8 cellular contexts compared by ENCODE assay signal in the genomic region with DNA sequence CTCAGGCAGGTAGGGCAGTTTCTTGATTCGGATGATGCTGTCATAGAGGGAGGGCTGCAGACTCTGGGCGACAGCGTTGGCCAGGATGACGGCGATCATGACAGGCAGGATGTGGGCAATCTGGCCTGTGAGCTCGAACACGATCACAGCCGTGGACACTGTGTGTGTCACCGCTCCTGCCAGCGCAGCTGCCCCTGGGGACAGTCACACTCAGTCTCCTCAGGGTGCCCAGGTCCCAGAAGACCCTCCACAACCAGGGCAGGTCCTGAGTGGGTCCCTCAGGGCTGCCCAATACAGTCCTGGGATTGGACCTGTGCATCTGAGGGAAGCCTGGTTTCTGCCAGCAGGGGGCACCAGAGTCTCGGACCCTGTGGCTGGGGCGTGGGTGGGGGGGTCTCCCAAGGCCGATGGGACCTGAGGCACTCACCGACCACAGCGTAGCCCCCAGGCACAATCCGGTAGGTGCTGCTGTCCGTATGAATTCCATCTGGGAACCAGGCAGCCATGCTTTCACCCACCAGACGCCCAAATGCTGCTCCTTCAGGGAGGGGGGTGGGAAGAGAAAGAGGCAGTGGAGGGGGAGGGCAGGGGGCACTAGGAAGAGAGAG. TPM values are rescaled to one million over a fixed set of nuclear protein-coding genes. Genes with fewer than 3 reads are reported as not detected.
DNase-seq lines count a peak whose midpoint lies in the region; ATAC-seq and TF ChIP-seq lines count a peak whose summit lies in the region.

No MANE protein-coding gene starts in this region.

- H3K36me3 ChIP-seq in SK-N-SH (replicated peaks in 1 of 2; ENCODE audit: control insufficient read depth in 1 of 2, insufficient read depth in 2 of 2, low read length in 1 of 2): peaks cover 3 to 43% of the 10 kb centered on the region in 2 experiments
- peaks cover 8% of the 10 kb centered on the region for H3K36me3 ChIP-seq in adipocyte (ENCODE audit: control insufficient read depth, insufficient read depth, low read length, severe bottlenecking)

- no peaks in the 10 kb centered on the region for H3K9me3 Mint-ChIP-seq in immature natural killer cell

- H3K27ac ChIP-seq in SK-N-SH (ENCODE audit: low read depth in 2 of 2, low read length in 1 of 2): no peak overlapping the region; a peak in 1 of 4 replicates

- peak; percentile 77 for TF ChIP-seq CTCF in AG04449 (IDR thresholded peaks at IDR 0.05; ENCODE audit: insufficient read depth, low read length, missing control alignments)
- peak; percentile 72 for TF ChIP-seq CTCF in SK-N-SH (IDR thresholded peaks at IDR 0.05)

- H3K4me3 ChIP-seq in AG04449 (ENCODE audit: low read depth, low read length) (no peak overlapping the region), SK-N-SH (ENCODE audit: low read depth in 2 of 2, low read length in 1 of 2) (peak overlapping the region in 1 of 2 experiments; percentile 39; a peak in 1 of 4 replicates), adipocyte (ENCODE audit: low read length) (no peak overlapping the region)

- peaks cover 0 to 4% (median 0%) of the 10 kb centered on the region in 3 donors for H3K36me3 Mint-ChIP-seq in immature natural killer cell

- peak; percentile 52 for TF ChIP-seq RAD21 in SK-N-SH (IDR thresholded peaks at IDR 0.05; ENCODE audit: low read length)

- POLR2A ChIA-PET in AG04449 (lab: Yijun Ruan, JAX) (no interaction called here), SK-N-SH (lab: Yijun Ruan, JAX) (interaction anchor here (1.4 to 1.5 kb wide), 2 partner anchors 9 to 16 kb away, joined by 3 to 4 read pairs; no protein-coding TSS in a partner anchor)

- H3K9me3 ChIP-seq in SK-N-SH: no peaks in the 10 kb centered on the region
- H3K9me3 ChIP-seq in adipocyte (ENCODE audit: control insufficient read depth, low read length): no peaks in the 10 kb centered on the region

- no peak overlapping the region for H3K4me2 ChIP-seq in SK-N-SH

- H2AFZ ChIP-seq in SK-N-SH (ENCODE audit: low read depth): no peak overlapping the region

- H3K4me3 Mint-ChIP-seq in immature natural killer cell: peak overlapping the region in 2 of 5 donors; percentile 23 to 33

- H3K4me1 ChIP-seq in SK-N-SH (ENCODE audit: control insufficient read depth in 1 of 2, insufficient read depth in 2 of 2, low read depth in 1 of 2, low read length in 1 of 2) (peaks cover 0 to 18% of the 10 kb centered on the region in 2 experiments; a peak in 1 of 4 replicates), adipocyte (ENCODE audit: control insufficient read depth, insufficient read depth, low read length) (peaks cover 8% of the 10 kb centered on the region)

- H3K27ac Mint-ChIP-seq in immature natural killer cell: peak overlapping the region in 4 of 6 donors; percentile 40 to 74 (median 63)

- DNase-seq in AG04449 (ENCODE audit: low read depth, low spot score) (no peak), SK-N-SH (peak; percentile 92), adipocyte (ENCODE audit: low read depth) (peak; percentile 68), immature natural killer cell (peak; percentile 50 to 55 (median 53)), NCI-H1048 (lab: John Stamatoyannopoulos, UW) (no peak)
- peak; percentile 71 for DNase-seq in stimulated activated CD4-positive, alpha-beta T cell treated with anti-CD3 and anti-CD28 coated beads, Interleukin-4, amount 100 ng/mL, for 24 hours

- peaks cover 0 to 6% of the 10 kb centered on the region in 2 donors for H3K4me1 Mint-ChIP-seq in immature natural killer cell

- CTCF ChIA-PET in AG04449 (lab: Yijun Ruan, JAX): interaction anchor here (0.6 to 4.5 kb wide), 24 partner anchors 8 to 423 kb away, joined by 3 to 46 read pairs (median 4); a partner anchor contains a TSS
- CTCF ChIA-PET in SK-N-SH (lab: Yijun Ruan, JAX): interaction anchor here (0.7 to 5.3 kb wide), 26 partner anchors 8 to 450 kb away, joined by 3 to 63 read pairs (median 4); a partner anchor contains a TSS

- no peaks in the 10 kb centered on the region for H4K20me1 ChIP-seq in SK-N-SH (ENCODE audit: insufficient read depth)

- WGBS in SK-N-SH (ENCODE audit: low lambda C conversion rate): 18% methylated on average over 5 of the region's 18 CpGs

- ATAC-seq in GM18907 (IDR thresholded peaks at IDR 0.05; ENCODE audit: unreplicated experiment) (peak; percentile 50), HG03045 (IDR thresholded peaks at IDR 0.05; ENCODE audit: unreplicated experiment) (no peak)

- H3K27me3 ChIP-seq in SK-N-SH (ENCODE audit: insufficient read depth) (no peaks in the 10 kb centered on the region), adipocyte (replicated peaks; ENCODE audit: control insufficient read depth, insufficient read depth, low read length) (no peaks in the 10 kb centered on the region)

- no peak overlapping the region for H3K9ac ChIP-seq in SK-N-SH
- H3K9ac ChIP-seq in adipocyte (ENCODE audit: low read length): no peak overlapping the region

- H3F3A ChIP-seq in SK-N-SH (replicated peaks; ENCODE audit: insufficient read depth): no peaks in the 10 kb centered on the region

- no peaks in the 10 kb centered on the region for H3K9me2 ChIP-seq in SK-N-SH

- H3K27me3 Mint-ChIP-seq in immature natural killer cell (ENCODE audit: low read depth in 3 of 3): peaks cover 0 to 3% (median 1%) of the 10 kb centered on the region in 3 donors

- TF ChIP-seq EP300 in SK-N-SH (IDR thresholded peaks at IDR 0.05; ENCODE audit: borderline replicate concordance in 1 of 2, low read depth in 1 of 2, low read length in 1 of 2): no peak

- H3K79me2 ChIP-seq in SK-N-SH (ENCODE audit: insufficient read depth): no peaks in the 10 kb centered on the region

TF ChIP-seq in SK-N-SH, 30 proteins besides CTCF, POLR2A, EP300 and RAD21:
- TF ChIP-seq JUND (IDR thresholded peaks at IDR 0.05) (no peak), SMC3 (IDR thresholded peaks at IDR 0.05; ENCODE audit: low read depth, low read length) (peak; percentile 43; the same call in 1 of the 2 replicates), EZH2phosphoT487 (IDR thresholded peaks at IDR 0.05; ENCODE audit: borderline replicate concordance, low read depth) (no peak), RCOR1 (IDR thresholded peaks at IDR 0.05; ENCODE audit: low read length) (0 out of 2 replicates have a peak, but pooled peaks have one; percentile 23)

RNA-seq across cellular contexts. Expression of a gene that starts 7.2 kb away (rescaled TPM):
- polyA plus RNA-seq in SK-N-SH (2012; rRNA removed) (8.6 and 9.1 TPM in 2 replicates), immature natural killer cell (under 1 TPM in 2 of 3 donors, not detected in 1; 0.57 to 0.76 TPM)
- polyA plus RNA-seq in SK-N-SH (2012; cell fraction: cytosol; rRNA removed): 2.8 and 3.9 TPM in 2 replicates
- 38.1 TPM in 2 replicates for polyA plus RNA-seq in SK-N-SH (2012; cell fraction: nucleus; rRNA removed)

RNA-seq across cellular contexts. Expression of a gene that starts 7.3 kb away (rescaled TPM):
- polyA plus RNA-seq in SK-N-SH (2012; rRNA removed): 206 and 258 TPM in 2 replicates
- 216 and 239 TPM in 2 replicates for polyA plus RNA-seq in SK-N-SH (2012; cell fraction: cytosol; rRNA removed)
- polyA plus RNA-seq in SK-N-SH (2012; cell fraction: nucleus; rRNA removed): 457 and 484 TPM in 2 replicates
- 10 to 100 TPM; 57.2 to 61.2 (median 59.5) TPM for polyA plus RNA-seq in immature natural killer cell

RNA-seq across cellular contexts. Expression of a gene that starts 16.8 kb away (rescaled TPM):
- polyA plus RNA-seq in SK-N-SH (2012; rRNA removed) (31.6 and 34.2 TPM in 2 replicates), immature natural killer cell (1 to 10 TPM; 2.4 to 3.0 (median 2.8) TPM)
- 17.5 and 27.0 TPM in 2 replicates for polyA plus RNA-seq in SK-N-SH (2012; cell fraction: cytosol; rRNA removed)
- polyA plus RNA-seq in SK-N-SH (2012; cell fraction: nucleus; rRNA removed): 56.4 and 63.9 TPM in 2 replicates

RNA-seq across cellular contexts. Expression of a gene that starts 23.8 kb away (rescaled TPM):
- polyA plus RNA-seq in SK-N-SH (2012; rRNA removed) (0.07 and 0.21 TPM in 2 replicates), immature natural killer cell (not detected)
- 0.01 and 0.04 TPM in 2 replicates for polyA plus RNA-seq in SK-N-SH (2012; cell fraction: cytosol; rRNA removed)
- polyA plus RNA-seq in SK-N-SH (2012; cell fraction: nucleus; rRNA removed): 0.19 and 0.27 TPM in 2 replicates

RNA-seq across cellular contexts. Expression of a gene that starts 25.6 kb away (rescaled TPM):
- polyA plus RNA-seq in SK-N-SH (2012; rRNA removed) (0.57 and 0.95 TPM in 2 replicates), immature natural killer cell (not detected)
- polyA plus RNA-seq in SK-N-SH (2012; cell fraction: cytosol; rRNA removed): 0.30 and 0.35 TPM in 2 replicates
- polyA plus RNA-seq in SK-N-SH (2012; cell fraction: nucleus; rRNA removed): 4.3 and 4.4 TPM in 2 replicates

Comparison
In these comparisons a context has a peak if more than half of its experiments do, and no peak if none do; other contexts are left out.
1. DNase-seq: peak in SK-N-SH (single experiment), adipocyte (single experiment), immature natural killer cell (3 of 3) and stimulated activated CD4-positive, alpha-beta T cell treated with anti-CD3 and anti-CD28 coated beads, Interleukin-4, amount 100 ng/mL, for 24 hours (single experiment); none in AG04449 (single experiment) and NCI-H1048 (single experiment).